Comparison of ENCODE assay signal across 22 cellular contexts in the genomic region with DNA sequence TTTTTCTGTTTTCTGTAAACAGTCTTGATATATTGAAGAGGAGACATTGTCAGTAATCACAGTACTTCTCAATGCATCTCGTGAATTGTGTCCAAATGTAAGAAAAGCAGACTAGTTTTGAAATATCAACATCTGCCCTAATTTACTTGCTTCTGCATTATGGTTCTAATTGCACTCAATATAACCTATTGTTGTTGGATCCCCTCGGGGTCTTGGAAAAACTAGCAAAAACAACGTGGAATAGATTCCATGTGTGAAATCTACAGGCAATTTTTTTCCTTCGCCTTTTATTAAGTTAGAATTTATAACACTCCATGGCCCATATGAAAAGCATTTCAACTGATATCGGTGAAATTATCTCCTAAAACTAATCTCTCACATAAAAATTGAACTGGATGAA.
"Had no signal": no experiment of that assay in that cellular context is flagged by ENCODE, and none has a peak within 500 bp of the region (broad histone marks: within the 10 kb centered on the region; RNA-seq: fewer than 3 reads in every experiment).

No MANE protein-coding gene starts in this region.

- DNase-seq: dorsolateral prefrontal cortex; effector CD4-positive, alpha-beta T cell; kidney; mucosa of descending colon; naive B cell; nucleus accumbens; ovary; posterior cingulate gyrus; psoas muscle; right cardiac atrium; sigmoid colon; stimulated activated CD4-positive, alpha-beta T cell treated with anti-CD3 and anti-CD28 coated beads, Interleukin-2, amount 100 ng/mL, for 24 hours; stimulated activated CD4-positive, alpha-beta T cell treated with anti-CD3 and anti-CD28 coated beads, Interleukin-4, amount 100 ng/mL, for 24 hours; stimulated activated naive CD8-positive, alpha-beta T cell treated with anti-CD3 and anti-CD28 coated beads, Interleukin-15, Interleukin-2, amounts not matched to agents 100 U/mL and 50 U/mL, for 24 hours; substantia nigra; testis; tibial artery; upper lobe of left lung had no signal

- H3K4me3 ChIP-seq: lung, mucosa of descending colon, ovary, psoas muscle, sigmoid colon, testis, tibial artery, upper lobe of left lung had no signal

- H3K27ac ChIP-seq: dorsolateral prefrontal cortex, ovary, psoas muscle, sigmoid colon, testis, tibial artery, upper lobe of left lung had no signal

- H3K4me1 ChIP-seq: psoas muscle, testis, upper lobe of left lung had no signal

- H3K27ac Mint-ChIP-seq: memory B cell; natural killer cell treated with Interleukin-12 subunit alpha and Interleukin-12 subunit beta and Interleukin-15 and Interleukin-18, amount 100 ng/mL, for 72 hours; stimulated activated effector memory CD8-positive, alpha-beta T cell treated with anti-CD3 and anti-CD28 coated beads, Interleukin-12 subunit alpha, Interleukin-12 subunit beta, amount 100 ng/mL, for 72 hours had no signal

- H3K4me1 Mint-ChIP-seq: stimulated activated effector memory CD8-positive, alpha-beta T cell treated with anti-CD3 and anti-CD28 coated beads, Interleukin-12 subunit alpha, Interleukin-12 subunit beta, amount 100 ng/mL, for 72 hours had no signal

- H3K27me3 ChIP-seq: ovary, sigmoid colon, testis, tibial artery, upper lobe of left lung had no signal

- H3K4me3 Mint-ChIP-seq: memory B cell; natural killer cell treated with Interleukin-12 subunit alpha and Interleukin-12 subunit beta and Interleukin-15 and Interleukin-18, amount 100 ng/mL, for 72 hours; stimulated activated effector memory CD8-positive, alpha-beta T cell treated with anti-CD3 and anti-CD28 coated beads, Interleukin-12 subunit alpha, Interleukin-12 subunit beta, amount 100 ng/mL, for 72 hours had no signal

- H3K9me3 Mint-ChIP-seq: memory B cell; naive B cell; natural killer cell treated with Interleukin-12 subunit alpha and Interleukin-12 subunit beta and Interleukin-15 and Interleukin-18, amount 100 ng/mL, for 72 hours; stimulated activated effector memory CD8-positive, alpha-beta T cell treated with anti-CD3 and anti-CD28 coated beads, Interleukin-12 subunit alpha, Interleukin-12 subunit beta, amount 100 ng/mL, for 72 hours had no signal

- H3K36me3 Mint-ChIP-seq: memory B cell; natural killer cell treated with Interleukin-12 subunit alpha and Interleukin-12 subunit beta and Interleukin-15 and Interleukin-18, amount 100 ng/mL, for 72 hours; stimulated activated effector memory CD8-positive, alpha-beta T cell treated with anti-CD3 and anti-CD28 coated beads, Interleukin-12 subunit alpha, Interleukin-12 subunit beta, amount 100 ng/mL, for 72 hours had no signal

- H3K36me3 ChIP-seq: ovary, sigmoid colon, tibial artery, upper lobe of left lung had no signal

- ATAC-seq: mucosa of descending colon; natural killer cell treated with Interleukin-12 subunit alpha and Interleukin-12 subunit beta and Interleukin-15 and Interleukin-18, amount 100 ng/mL, for 72 hours; psoas muscle; right cardiac atrium; stimulated activated effector memory CD8-positive, alpha-beta T cell treated with anti-CD3 and anti-CD28 coated beads, Interleukin-12 subunit alpha, Interleukin-12 subunit beta, amount 100 ng/mL, for 72 hours; stimulated activated naive CD8-positive, alpha-beta T cell treated with anti-CD3 and anti-CD28 coated beads, Interleukin-15, Interleukin-2, amounts not matched to agents 100 U/mL and 50 U/mL, for 24 hours had no signal

- H3K9me3 ChIP-seq: mucosa of descending colon, ovary, psoas muscle, testis, tibial artery, upper lobe of left lung had no signal
